Comparison of ENCODE assay signal across 17 cellular contexts in genomic region chr13:71621152-71622124, GRCh38.
DNase-seq lines count a peak whose midpoint lies in the region; ATAC-seq lines count a peak whose summit lies in the region.
"Had no signal": no experiment of that assay in that cellular context is flagged by ENCODE, and none has a peak within 500 bp of the region (broad histone marks: within the 10 kb centered on the region; RNA-seq: fewer than 3 reads in every experiment).

No MANE protein-coding gene starts in this region.

- no peaks in the 10 kb centered on the region for H3K79me1 ChIP-seq in mesenchymal stem cell (replicated peaks; ENCODE audit: low read length, poor library complexity, severe bottlenecking)

- no peak overlapping the region for H3K4me3 ChIP-seq in mesenchymal stem cell (ENCODE audit: insufficient read depth in 1 of 2, low read depth in 1 of 2, low read length in 2 of 2)
- H3K4me3 ChIP-seq: breast epithelium, right atrium auricular region, upper lobe of left lung had no signal

- no peak overlapping the region for H2BK120ac ChIP-seq in mesenchymal stem cell (ENCODE audit: low read depth, low read length)

- 46% methylated on average over 6 of the region's 11 CpGs for WGBS in mesenchymal stem cell

- H3K4me2 ChIP-seq in mesenchymal stem cell (ENCODE audit: low read length, poor library complexity, severe bottlenecking): no peak overlapping the region

- no peak overlapping the region for H4K91ac ChIP-seq in mesenchymal stem cell (ENCODE audit: low read length)

- H3K27me3 ChIP-seq in mesenchymal stem cell (ENCODE audit: control insufficient read depth in 1 of 2, insufficient read depth in 1 of 2, low read length in 2 of 2): no peaks in the 10 kb centered on the region
- H3K27me3 ChIP-seq: breast epithelium, right atrium auricular region, upper lobe of left lung had no signal

- H3K18ac ChIP-seq in mesenchymal stem cell (ENCODE audit: low read depth in 1 of 2, low read length in 2 of 2): peak overlapping the region in 1 of 2 experiments; percentile 78

- H3K4ac ChIP-seq in mesenchymal stem cell (ENCODE audit: low read depth in 1 of 2, low read length in 2 of 2): peak overlapping the region in 1 of 2 experiments; percentile 17

- H3K9ac ChIP-seq in mesenchymal stem cell (ENCODE audit: low read length): no peak overlapping the region

- H3K4me1 ChIP-seq in mesenchymal stem cell (ENCODE audit: control insufficient read depth, insufficient read depth, low read depth, low read length): no peaks in the 10 kb centered on the region
- H3K4me1 ChIP-seq: breast epithelium, right atrium auricular region had no signal

- H3K36me3 ChIP-seq in mesenchymal stem cell (ENCODE audit: control insufficient read depth in 1 of 2, insufficient read depth in 2 of 2, low read depth in 1 of 2, low read length in 2 of 2): no peaks in the 10 kb centered on the region
- H3K36me3 ChIP-seq: breast epithelium, right atrium auricular region, upper lobe of left lung had no signal

- no peak overlapping the region for H3K14ac ChIP-seq in mesenchymal stem cell (ENCODE audit: low read length in 2 of 2)

- H4K8ac ChIP-seq in mesenchymal stem cell (ENCODE audit: low read length): no peak overlapping the region

- H3K27ac ChIP-seq in mesenchymal stem cell (ENCODE audit: low read length, poor library complexity, severe bottlenecking): no peak overlapping the region
- H3K27ac ChIP-seq: breast epithelium, right atrium auricular region, upper lobe of left lung had no signal

- ATAC-seq in GM21529 (IDR thresholded peaks at IDR 0.05; ENCODE audit: unreplicated experiment): no peak
- ATAC-seq: activated naive CD4-positive, alpha-beta T cell treated with anti-CD3 and anti-CD28 coated beads, Interleukin-2, amount 50 U/mL, for 72 hours; Panc1; T-cell had no signal

- H2AFZ ChIP-seq in mesenchymal stem cell (ENCODE audit: low read depth, low read length): no peak overlapping the region

- H3K23ac ChIP-seq in mesenchymal stem cell (ENCODE audit: low read length in 2 of 2): no peak overlapping the region

- H2BK5ac ChIP-seq in mesenchymal stem cell (ENCODE audit: low read depth, low read length, poor library complexity, severe bottlenecking): no peak overlapping the region

- H2BK15ac ChIP-seq in mesenchymal stem cell (ENCODE audit: low read depth, poor library complexity, severe bottlenecking): no peak overlapping the region

- H2AK5ac ChIP-seq in mesenchymal stem cell (ENCODE audit: low read length, severe bottlenecking): no peak overlapping the region

- DNase-seq in DMS 273 treated with DMSO at 0.1 percent for 48 hours (lab: John Stamatoyannopoulos, UW): peak; percentile 77
- peak; percentile 100 for DNase-seq in NCI-H1417 treated with DMSO at 0.1 percent for 48 hours (lab: John Stamatoyannopoulos, UW)
- peak; percentile 96 for DNase-seq in NCI-H748 treated with DMSO at 0.1 percent for 48 hours (lab: John Stamatoyannopoulos, UW)
- peak; percentile 34 for DNase-seq in mesenchymal stem cell
- DNase-seq in kidney glomerular epithelial cell (lab: John Stamatoyannopoulos, UW): no peak
- no peak for DNase-seq in activated naive CD4-positive, alpha-beta T cell (lab: John Stamatoyannopoulos, UW)
- no peak for DNase-seq in cerebellar nuclear complex (lab: John Stamatoyannopoulos, UW)
- DNase-seq: activated B cell treated with CpG ODN at 0.5 μM for 24 hours; naive B cell; stimulated activated CD4-positive, alpha-beta T cell treated with anti-CD3 and anti-CD28 coated beads, Interleukin-2, amount 100 ng/mL, for 48 hours; T-cell; upper lobe of left lung had no signal

- H2BK12ac ChIP-seq in mesenchymal stem cell (ENCODE audit: low read length in 2 of 2): no peak overlapping the region

- H3K9me3 ChIP-seq in mesenchymal stem cell (ENCODE audit: control insufficient read depth, low read length): no peaks in the 10 kb centered on the region
- H3K9me3 ChIP-seq: breast epithelium, right atrium auricular region, upper lobe of left lung had no signal

Comparison
In these comparisons a context has a peak if more than half of its experiments do, and no peak if none do; other contexts are left out.
1. DNase-seq: peak in DMS 273 treated with DMSO at 0.1 percent for 48 hours (single experiment), NCI-H1417 treated with DMSO at 0.1 percent for 48 hours (single experiment), NCI-H748 treated with DMSO at 0.1 percent for 48 hours (single experiment) and mesenchymal stem cell (single experiment); none in kidney glomerular epithelial cell (single experiment), activated naive CD4-positive, alpha-beta T cell (0 of 4) and cerebellar nuclear complex (0 of 2).